Comparison of ENCODE assay signal across 1 cellular context in the genomic region with DNA sequence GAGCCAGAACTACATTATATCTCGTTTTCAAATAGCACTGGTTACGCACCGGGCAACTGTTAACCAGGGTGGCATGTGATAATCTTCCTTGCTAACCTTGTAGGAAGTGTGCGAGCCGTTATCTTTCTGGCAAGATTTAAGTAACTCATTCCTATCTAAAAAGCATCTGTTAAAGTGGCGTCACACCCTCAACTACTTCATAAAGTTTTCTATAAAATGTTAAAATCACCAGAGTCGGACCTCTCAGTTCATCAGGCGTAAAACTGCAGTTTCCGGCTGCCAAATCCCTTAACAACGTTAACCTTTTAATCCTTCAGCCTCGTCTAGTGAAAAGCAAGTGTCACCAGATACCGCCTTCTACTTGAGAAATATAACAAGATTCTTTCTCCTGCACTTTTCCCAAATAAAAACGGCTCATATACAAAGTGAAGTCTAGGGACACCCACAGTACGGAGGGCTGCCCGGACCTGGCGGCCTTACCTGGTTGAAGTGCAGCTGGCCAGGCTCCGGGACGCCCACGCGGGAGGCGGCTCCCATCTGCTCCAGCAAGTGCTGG.
TF ChIP-seq lines count a peak whose summit lies in the region.

No MANE protein-coding gene starts in this region.

TF ChIP-seq in K562, 482 proteins besides CTCF, POLR2A, EP300 and RAD21 (continued from another document and continues in another):
- TF ChIP-seq, protein P1, sequence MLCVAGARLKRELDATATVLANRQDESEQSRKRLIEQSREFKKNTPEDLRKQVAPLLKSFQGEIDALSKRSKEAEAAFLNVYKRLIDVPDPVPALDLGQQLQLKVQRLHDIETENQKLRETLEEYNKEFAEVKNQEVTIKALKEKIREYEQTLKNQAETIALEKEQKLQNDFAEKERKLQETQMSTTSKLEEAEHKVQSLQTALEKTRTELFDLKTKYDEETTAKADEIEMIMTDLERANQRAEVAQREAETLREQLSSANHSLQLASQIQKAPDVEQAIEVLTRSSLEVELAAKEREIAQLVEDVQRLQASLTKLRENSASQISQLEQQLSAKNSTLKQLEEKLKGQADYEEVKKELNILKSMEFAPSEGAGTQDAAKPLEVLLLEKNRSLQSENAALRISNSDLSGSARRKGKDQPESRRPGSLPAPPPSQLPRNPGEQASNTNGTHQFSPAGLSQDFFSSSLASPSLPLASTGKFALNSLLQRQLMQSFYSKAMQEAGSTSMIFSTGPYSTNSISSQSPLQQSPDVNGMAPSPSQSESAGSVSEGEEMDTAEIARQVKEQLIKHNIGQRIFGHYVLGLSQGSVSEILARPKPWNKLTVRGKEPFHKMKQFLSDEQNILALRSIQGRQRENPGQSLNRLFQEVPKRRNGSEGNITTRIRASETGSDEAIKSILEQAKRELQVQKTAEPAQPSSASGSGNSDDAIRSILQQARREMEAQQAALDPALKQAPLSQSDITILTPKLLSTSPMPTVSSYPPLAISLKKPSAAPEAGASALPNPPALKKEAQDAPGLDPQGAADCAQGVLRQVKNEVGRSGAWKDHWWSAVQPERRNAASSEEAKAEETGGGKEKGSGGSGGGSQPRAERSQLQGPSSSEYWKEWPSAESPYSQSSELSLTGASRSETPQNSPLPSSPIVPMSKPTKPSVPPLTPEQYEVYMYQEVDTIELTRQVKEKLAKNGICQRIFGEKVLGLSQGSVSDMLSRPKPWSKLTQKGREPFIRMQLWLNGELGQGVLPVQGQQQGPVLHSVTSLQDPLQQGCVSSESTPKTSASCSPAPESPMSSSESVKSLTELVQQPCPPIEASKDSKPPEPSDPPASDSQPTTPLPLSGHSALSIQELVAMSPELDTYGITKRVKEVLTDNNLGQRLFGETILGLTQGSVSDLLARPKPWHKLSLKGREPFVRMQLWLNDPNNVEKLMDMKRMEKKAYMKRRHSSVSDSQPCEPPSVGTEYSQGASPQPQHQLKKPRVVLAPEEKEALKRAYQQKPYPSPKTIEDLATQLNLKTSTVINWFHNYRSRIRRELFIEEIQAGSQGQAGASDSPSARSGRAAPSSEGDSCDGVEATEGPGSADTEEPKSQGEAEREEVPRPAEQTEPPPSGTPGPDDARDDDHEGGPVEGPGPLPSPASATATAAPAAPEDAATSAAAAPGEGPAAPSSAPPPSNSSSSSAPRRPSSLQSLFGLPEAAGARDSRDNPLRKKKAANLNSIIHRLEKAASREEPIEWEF (CRISPR knock-in tag; IDR thresholded peaks at IDR 0.05): no peak
- TF ChIP-seq ZBTB1 (CRISPR knock-in tag; IDR thresholded peaks at IDR 0.05; ENCODE audit: borderline replicate concordance, low read depth): no peak
- no peak for TF ChIP-seq NR2F6 (CRISPR knock-in tag; IDR thresholded peaks at IDR 0.05)
- no peak for TF ChIP-seq CCAR2 (IDR thresholded peaks at IDR 0.05; ENCODE audit: low read depth, low read length)
- TF ChIP-seq, protein P2, sequence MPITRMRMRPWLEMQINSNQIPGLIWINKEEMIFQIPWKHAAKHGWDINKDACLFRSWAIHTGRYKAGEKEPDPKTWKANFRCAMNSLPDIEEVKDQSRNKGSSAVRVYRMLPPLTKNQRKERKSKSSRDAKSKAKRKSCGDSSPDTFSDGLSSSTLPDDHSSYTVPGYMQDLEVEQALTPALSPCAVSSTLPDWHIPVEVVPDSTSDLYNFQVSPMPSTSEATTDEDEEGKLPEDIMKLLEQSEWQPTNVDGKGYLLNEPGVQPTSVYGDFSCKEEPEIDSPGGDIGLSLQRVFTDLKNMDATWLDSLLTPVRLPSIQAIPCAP (CRISPR knock-in tag; IDR thresholded peaks at IDR 0.05; ENCODE audit: borderline replicate concordance): no peak
- no peak for TF ChIP-seq NUFIP1 (IDR thresholded peaks at IDR 0.05; ENCODE audit: partially characterized antibody)
- no peak for TF ChIP-seq SMARCC2 (IDR thresholded peaks at IDR 0.05; ENCODE audit: low read depth)
- TF ChIP-seq FOXJ2 (tag; IDR thresholded peaks at IDR 0.05): no peak
- TF ChIP-seq SP2 (IDR thresholded peaks at IDR 0.05; ENCODE audit: extremely low read depth, low read depth, low read length, poor library complexity, severe bottlenecking): no peak
- TF ChIP-seq NCOA4 (IDR thresholded peaks at IDR 0.05; ENCODE audit: partially characterized antibody): no peak
- TF ChIP-seq MIER1 (IDR thresholded peaks at IDR 0.05; ENCODE audit: low read depth): no peak
- peak; percentile 47; the same call in 1 of the 2 replicates for TF ChIP-seq BHLHE40 (IDR thresholded peaks at IDR 0.05; ENCODE audit: low read length)
- TF ChIP-seq, protein P3, sequence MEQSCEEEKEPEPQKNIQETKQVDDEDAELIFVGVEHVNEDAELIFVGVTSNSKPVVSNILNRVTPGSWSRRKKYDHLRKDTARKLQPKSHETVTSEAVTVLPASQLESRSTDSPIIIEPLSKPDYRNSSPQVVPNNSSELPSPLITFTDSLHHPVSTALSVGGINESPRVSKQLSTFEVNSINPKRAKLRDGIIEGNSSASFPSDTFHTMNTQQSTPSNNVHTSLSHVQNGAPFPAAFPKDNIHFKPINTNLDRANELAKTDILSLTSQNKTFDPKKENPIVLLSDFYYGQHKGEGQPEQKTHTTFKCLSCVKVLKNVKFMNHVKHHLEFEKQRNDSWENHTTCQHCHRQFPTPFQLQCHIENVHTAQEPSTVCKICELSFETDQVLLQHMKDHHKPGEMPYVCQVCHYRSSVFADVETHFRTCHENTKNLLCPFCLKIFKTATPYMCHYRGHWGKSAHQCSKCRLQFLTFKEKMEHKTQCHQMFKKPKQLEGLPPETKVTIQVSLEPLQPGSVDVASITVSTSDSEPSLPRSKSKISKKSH (CRISPR knock-in tag; IDR thresholded peaks at IDR 0.05): no peak
- no peak for TF ChIP-seq SMC3 (conservative IDR thresholded peaks at IDR 0.05; ENCODE audit: insufficient read depth, low read depth, low read length)
- TF ChIP-seq, protein P4, sequence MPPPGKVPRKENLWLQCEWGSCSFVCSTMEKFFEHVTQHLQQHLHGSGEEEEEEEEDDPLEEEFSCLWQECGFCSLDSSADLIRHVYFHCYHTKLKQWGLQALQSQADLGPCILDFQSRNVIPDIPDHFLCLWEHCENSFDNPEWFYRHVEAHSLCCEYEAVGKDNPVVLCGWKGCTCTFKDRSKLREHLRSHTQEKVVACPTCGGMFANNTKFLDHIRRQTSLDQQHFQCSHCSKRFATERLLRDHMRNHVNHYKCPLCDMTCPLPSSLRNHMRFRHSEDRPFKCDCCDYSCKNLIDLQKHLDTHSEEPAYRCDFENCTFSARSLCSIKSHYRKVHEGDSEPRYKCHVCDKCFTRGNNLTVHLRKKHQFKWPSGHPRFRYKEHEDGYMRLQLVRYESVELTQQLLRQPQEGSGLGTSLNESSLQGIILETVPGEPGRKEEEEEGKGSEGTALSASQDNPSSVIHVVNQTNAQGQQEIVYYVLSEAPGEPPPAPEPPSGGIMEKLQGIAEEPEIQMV (tag; conservative IDR thresholded peaks at IDR 0.05; ENCODE audit: low read depth): no peak
- peak in 1 of 2 experiments; percentile 59; a peak in 1 of 4 replicates for TF ChIP-seq RCOR1 (IDR thresholded peaks at IDR 0.05; ENCODE audit: borderline replicate concordance in 1 of 2, low read depth in 2 of 2, low read length in 2 of 2)
- TF ChIP-seq, protein P5, sequence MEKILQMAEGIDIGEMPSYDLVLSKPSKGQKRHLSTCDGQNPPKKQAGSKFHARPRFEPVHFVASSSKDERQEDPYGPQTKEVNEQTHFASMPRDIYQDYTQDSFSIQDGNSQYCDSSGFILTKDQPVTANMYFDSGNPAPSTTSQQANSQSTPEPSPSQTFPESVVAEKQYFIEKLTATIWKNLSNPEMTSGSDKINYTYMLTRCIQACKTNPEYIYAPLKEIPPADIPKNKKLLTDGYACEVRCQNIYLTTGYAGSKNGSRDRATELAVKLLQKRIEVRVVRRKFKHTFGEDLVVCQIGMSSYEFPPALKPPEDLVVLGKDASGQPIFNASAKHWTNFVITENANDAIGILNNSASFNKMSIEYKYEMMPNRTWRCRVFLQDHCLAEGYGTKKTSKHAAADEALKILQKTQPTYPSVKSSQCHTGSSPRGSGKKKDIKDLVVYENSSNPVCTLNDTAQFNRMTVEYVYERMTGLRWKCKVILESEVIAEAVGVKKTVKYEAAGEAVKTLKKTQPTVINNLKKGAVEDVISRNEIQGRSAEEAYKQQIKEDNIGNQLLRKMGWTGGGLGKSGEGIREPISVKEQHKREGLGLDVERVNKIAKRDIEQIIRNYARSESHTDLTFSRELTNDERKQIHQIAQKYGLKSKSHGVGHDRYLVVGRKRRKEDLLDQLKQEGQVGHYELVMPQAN (IDR thresholded peaks at IDR 0.05; ENCODE audit: borderline replicate concordance): no peak
- no peak for TF ChIP-seq HDAC8 (tag; IDR thresholded peaks at IDR 0.05)
- TF ChIP-seq, protein P6, sequence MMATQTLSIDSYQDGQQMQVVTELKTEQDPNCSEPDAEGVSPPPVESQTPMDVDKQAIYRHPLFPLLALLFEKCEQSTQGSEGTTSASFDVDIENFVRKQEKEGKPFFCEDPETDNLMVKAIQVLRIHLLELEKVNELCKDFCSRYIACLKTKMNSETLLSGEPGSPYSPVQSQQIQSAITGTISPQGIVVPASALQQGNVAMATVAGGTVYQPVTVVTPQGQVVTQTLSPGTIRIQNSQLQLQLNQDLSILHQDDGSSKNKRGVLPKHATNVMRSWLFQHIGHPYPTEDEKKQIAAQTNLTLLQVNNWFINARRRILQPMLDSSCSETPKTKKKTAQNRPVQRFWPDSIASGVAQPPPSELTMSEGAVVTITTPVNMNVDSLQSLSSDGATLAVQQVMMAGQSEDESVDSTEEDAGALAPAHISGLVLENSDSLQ (IDR thresholded peaks at IDR 0.05): no peak
- no peak for TF ChIP-seq ZNF408 (CRISPR knock-in tag; IDR thresholded peaks at IDR 0.05; ENCODE audit: low read depth)
- TF ChIP-seq OTX1 (CRISPR knock-in tag; IDR thresholded peaks at IDR 0.05): no peak
- TF ChIP-seq POLR2B (IDR thresholded peaks at IDR 0.05; ENCODE audit: low read depth, partially characterized antibody): no peak
- no peak for TF ChIP-seq NFE2 (IDR thresholded peaks at IDR 0.05; ENCODE audit: low read depth)
- no peak for TF ChIP-seq FOXA3 (CRISPR knock-in tag; conservative IDR thresholded peaks at IDR 0.05 in 1 of 2, IDR thresholded peaks at IDR 0.05 in 1 of 2)
- no peak for TF ChIP-seq TCFL5 (CRISPR knock-in tag; conservative IDR thresholded peaks at IDR 0.05)
- TF ChIP-seq, protein P7, sequence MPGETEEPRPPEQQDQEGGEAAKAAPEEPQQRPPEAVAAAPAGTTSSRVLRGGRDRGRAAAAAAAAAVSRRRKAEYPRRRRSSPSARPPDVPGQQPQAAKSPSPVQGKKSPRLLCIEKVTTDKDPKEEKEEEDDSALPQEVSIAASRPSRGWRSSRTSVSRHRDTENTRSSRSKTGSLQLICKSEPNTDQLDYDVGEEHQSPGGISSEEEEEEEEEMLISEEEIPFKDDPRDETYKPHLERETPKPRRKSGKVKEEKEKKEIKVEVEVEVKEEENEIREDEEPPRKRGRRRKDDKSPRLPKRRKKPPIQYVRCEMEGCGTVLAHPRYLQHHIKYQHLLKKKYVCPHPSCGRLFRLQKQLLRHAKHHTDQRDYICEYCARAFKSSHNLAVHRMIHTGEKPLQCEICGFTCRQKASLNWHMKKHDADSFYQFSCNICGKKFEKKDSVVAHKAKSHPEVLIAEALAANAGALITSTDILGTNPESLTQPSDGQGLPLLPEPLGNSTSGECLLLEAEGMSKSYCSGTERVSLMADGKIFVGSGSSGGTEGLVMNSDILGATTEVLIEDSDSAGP (CRISPR knock-in tag; IDR thresholded peaks at IDR 0.05): peak; percentile 13; the same call in 1 of the 2 replicates
- no peak for TF ChIP-seq ZNF583 (CRISPR knock-in tag; IDR thresholded peaks at IDR 0.05)
- TF ChIP-seq ZFP1 (CRISPR knock-in tag; IDR thresholded peaks at IDR 0.05): no peak
- TF ChIP-seq, protein P8, sequence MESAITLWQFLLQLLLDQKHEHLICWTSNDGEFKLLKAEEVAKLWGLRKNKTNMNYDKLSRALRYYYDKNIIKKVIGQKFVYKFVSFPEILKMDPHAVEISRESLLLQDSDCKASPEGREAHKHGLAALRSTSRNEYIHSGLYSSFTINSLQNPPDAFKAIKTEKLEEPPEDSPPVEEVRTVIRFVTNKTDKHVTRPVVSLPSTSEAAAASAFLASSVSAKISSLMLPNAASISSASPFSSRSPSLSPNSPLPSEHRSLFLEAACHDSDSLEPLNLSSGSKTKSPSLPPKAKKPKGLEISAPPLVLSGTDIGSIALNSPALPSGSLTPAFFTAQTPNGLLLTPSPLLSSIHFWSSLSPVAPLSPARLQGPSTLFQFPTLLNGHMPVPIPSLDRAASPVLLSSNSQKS (CRISPR knock-in tag; IDR thresholded peaks at IDR 0.05): no peak
- no peak for TF ChIP-seq MCM3 (IDR thresholded peaks at IDR 0.05)
- no peak for TF ChIP-seq ZNF695 (CRISPR knock-in tag; IDR thresholded peaks at IDR 0.05)
- TF ChIP-seq, protein P9, sequence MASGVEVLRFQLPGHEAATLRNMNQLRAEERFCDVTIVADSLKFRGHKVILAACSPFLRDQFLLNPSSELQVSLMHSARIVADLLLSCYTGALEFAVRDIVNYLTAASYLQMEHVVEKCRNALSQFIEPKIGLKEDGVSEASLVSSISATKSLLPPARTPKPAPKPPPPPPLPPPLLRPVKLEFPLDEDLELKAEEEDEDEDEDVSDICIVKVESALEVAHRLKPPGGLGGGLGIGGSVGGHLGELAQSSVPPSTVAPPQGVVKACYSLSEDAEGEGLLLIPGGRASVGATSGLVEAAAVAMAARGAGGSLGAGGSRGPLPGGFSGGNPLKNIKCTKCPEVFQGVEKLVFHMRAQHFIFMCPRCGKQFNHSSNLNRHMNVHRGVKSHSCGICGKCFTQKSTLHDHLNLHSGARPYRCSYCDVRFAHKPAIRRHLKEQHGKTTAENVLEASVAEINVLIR (CRISPR knock-in tag; IDR thresholded peaks at IDR 0.05): no peak
- TF ChIP-seq L3MBTL2 (IDR thresholded peaks at IDR 0.05): no peak
- no peak for TF ChIP-seq ZNF263 (CRISPR knock-in tag; IDR thresholded peaks at IDR 0.05; ENCODE audit: borderline replicate concordance)
- TF ChIP-seq CBFA2T3 (IDR thresholded peaks at IDR 0.05): peak; percentile 88
- no peak for TF ChIP-seq ZNF23 (CRISPR knock-in tag; IDR thresholded peaks at IDR 0.05)
- no peak for TF ChIP-seq SMAD3 (CRISPR knock-in tag; conservative IDR thresholded peaks at IDR 0.05)
- TF ChIP-seq SETDB1 (IDR thresholded peaks at IDR 0.05; ENCODE audit: low read length): no peak
- TF ChIP-seq ZFP36 (IDR thresholded peaks at IDR 0.05; ENCODE audit: low read depth, low read length, partially characterized antibody): peak; percentile 78
- no peak for TF ChIP-seq ZNF274 (IDR thresholded peaks at IDR 0.05; ENCODE audit: borderline replicate concordance, low read depth, low read length)
- TF ChIP-seq MCM2 (IDR thresholded peaks at IDR 0.05; ENCODE audit: low read depth): no peak
